ENCODE assay signal across 2 cellular contexts in the genomic region with DNA sequence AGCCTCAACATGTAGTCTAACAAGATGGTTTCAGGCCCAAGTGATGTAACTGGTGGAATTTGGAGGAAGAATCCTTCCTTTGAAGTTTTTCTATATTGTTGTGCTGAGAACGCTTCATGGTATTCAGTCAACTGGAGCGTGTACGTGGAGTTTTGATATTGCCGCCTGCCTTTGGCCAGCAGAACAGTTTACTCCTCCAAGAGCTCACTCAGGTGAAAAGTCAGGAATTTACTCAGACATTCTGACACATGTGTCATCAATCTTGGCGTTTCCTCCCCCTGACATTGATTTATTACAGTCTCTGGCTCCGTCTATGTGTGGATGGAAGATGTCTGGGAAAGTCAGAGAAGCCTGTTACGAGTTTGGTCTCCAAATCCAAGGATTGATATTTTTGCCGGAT.
TF ChIP-seq lines count a peak whose summit lies in the region.

No MANE protein-coding gene starts in this region.

TF ChIP-seq in SK-N-SH, 30 proteins besides CTCF, POLR2A, EP300 and RAD21:
- no peak for TF ChIP-seq RFX5 (IDR thresholded peaks at IDR 0.05; ENCODE audit: low read length)
- TF ChIP-seq, protein P1, sequence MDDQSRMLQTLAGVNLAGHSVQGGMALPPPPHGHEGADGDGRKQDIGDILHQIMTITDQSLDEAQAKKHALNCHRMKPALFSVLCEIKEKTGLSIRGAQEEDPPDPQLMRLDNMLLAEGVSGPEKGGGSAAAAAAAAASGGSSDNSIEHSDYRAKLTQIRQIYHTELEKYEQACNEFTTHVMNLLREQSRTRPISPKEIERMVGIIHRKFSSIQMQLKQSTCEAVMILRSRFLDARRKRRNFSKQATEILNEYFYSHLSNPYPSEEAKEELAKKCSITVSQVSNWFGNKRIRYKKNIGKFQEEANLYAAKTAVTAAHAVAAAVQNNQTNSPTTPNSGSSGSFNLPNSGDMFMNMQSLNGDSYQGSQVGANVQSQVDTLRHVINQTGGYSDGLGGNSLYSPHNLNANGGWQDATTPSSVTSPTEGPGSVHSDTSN (IDR thresholded peaks at IDR 0.05), result peak; percentile 61

TF ChIP-seq in SK-N-SH treated with all-trans-retinoic acid at 6 μM for 48 hours, 23 proteins besides CTCF, POLR2A, EP300 and RAD21:
- no peak for TF ChIP-seq BACH2 (CRISPR knock-in tag; IDR thresholded peaks at IDR 0.05; ENCODE audit: borderline replicate concordance)
- no peak for TF ChIP-seq ISL1 (CRISPR knock-in tag; IDR thresholded peaks at IDR 0.05)
- no peak for TF ChIP-seq ZNF8 (CRISPR knock-in tag; IDR thresholded peaks at IDR 0.05)
- TF ChIP-seq TCF4 (CRISPR knock-in tag; IDR thresholded peaks at IDR 0.05; ENCODE audit: borderline replicate concordance), result no peak
- no peak for TF ChIP-seq ZC3H10 (CRISPR knock-in tag; IDR thresholded peaks at IDR 0.05)
- TF ChIP-seq PPARA (CRISPR knock-in tag; IDR thresholded peaks at IDR 0.05; ENCODE audit: borderline replicate concordance), result no peak
- TF ChIP-seq GLIS3 (CRISPR knock-in tag; IDR thresholded peaks at IDR 0.05), result no peak
- TF ChIP-seq TOX (CRISPR knock-in tag; IDR thresholded peaks at IDR 0.05; ENCODE audit: borderline replicate concordance), result no peak
- no peak for TF ChIP-seq ZFP30 (CRISPR knock-in tag; IDR thresholded peaks at IDR 0.05)
- no peak for TF ChIP-seq CSDC2 (CRISPR knock-in tag; IDR thresholded peaks at IDR 0.05)
- TF ChIP-seq, protein P2, sequence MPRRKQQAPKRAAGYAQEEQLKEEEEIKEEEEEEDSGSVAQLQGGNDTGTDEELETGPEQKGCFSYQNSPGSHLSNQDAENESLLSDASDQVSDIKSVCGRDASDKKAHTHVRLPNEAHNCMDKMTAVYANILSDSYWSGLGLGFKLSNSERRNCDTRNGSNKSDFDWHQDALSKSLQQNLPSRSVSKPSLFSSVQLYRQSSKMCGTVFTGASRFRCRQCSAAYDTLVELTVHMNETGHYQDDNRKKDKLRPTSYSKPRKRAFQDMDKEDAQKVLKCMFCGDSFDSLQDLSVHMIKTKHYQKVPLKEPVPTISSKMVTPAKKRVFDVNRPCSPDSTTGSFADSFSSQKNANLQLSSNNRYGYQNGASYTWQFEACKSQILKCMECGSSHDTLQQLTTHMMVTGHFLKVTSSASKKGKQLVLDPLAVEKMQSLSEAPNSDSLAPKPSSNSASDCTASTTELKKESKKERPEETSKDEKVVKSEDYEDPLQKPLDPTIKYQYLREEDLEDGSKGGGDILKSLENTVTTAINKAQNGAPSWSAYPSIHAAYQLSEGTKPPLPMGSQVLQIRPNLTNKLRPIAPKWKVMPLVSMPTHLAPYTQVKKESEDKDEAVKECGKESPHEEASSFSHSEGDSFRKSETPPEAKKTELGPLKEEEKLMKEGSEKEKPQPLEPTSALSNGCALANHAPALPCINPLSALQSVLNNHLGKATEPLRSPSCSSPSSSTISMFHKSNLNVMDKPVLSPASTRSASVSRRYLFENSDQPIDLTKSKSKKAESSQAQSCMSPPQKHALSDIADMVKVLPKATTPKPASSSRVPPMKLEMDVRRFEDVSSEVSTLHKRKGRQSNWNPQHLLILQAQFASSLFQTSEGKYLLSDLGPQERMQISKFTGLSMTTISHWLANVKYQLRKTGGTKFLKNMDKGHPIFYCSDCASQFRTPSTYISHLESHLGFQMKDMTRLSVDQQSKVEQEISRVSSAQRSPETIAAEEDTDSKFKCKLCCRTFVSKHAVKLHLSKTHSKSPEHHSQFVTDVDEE (CRISPR knock-in tag; IDR thresholded peaks at IDR 0.05), result no peak
- TF ChIP-seq, protein P3, sequence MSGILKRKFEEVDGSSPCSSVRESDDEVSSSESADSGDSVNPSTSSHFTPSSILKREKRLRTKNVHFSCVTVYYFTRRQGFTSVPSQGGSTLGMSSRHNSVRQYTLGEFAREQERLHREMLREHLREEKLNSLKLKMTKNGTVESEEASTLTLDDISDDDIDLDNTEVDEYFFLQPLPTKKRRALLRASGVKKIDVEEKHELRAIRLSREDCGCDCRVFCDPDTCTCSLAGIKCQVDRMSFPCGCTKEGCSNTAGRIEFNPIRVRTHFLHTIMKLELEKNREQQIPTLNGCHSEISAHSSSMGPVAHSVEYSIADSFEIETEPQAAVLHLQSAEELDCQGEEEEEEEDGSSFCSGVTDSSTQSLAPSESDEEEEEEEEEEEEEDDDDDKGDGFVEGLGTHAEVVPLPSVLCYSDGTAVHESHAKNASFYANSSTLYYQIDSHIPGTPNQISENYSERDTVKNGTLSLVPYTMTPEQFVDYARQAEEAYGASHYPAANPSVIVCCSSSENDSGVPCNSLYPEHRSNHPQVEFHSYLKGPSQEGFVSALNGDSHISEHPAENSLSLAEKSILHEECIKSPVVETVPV (CRISPR knock-in tag; IDR thresholded peaks at IDR 0.05), result no peak
- TF ChIP-seq ESRRG (CRISPR knock-in tag; IDR thresholded peaks at IDR 0.05), result no peak
- TF ChIP-seq, protein P4, sequence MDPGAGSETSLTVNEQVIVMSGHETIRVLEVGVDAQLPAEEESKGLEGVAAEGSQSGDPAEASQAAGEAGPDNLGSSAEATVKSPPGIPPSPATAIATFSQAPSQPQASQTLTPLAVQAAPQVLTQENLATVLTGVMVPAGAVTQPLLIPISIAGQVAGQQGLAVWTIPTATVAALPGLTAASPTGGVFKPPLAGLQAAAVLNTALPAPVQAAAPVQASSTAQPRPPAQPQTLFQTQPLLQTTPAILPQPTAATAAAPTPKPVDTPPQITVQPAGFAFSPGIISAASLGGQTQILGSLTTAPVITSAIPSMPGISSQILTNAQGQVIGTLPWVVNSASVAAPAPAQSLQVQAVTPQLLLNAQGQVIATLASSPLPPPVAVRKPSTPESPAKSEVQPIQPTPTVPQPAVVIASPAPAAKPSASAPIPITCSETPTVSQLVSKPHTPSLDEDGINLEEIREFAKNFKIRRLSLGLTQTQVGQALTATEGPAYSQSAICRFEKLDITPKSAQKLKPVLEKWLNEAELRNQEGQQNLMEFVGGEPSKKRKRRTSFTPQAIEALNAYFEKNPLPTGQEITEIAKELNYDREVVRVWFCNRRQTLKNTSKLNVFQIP (CRISPR knock-in tag; IDR thresholded peaks at IDR 0.05; ENCODE audit: borderline replicate concordance, low read depth), result no peak
- TF ChIP-seq SNAI2 (CRISPR knock-in tag; IDR thresholded peaks at IDR 0.05), result no peak
- TF ChIP-seq RARB (CRISPR knock-in tag; IDR thresholded peaks at IDR 0.05), result no peak
- TF ChIP-seq ZFP3 (CRISPR knock-in tag; IDR thresholded peaks at IDR 0.05), result no peak
- TF ChIP-seq, protein P5, sequence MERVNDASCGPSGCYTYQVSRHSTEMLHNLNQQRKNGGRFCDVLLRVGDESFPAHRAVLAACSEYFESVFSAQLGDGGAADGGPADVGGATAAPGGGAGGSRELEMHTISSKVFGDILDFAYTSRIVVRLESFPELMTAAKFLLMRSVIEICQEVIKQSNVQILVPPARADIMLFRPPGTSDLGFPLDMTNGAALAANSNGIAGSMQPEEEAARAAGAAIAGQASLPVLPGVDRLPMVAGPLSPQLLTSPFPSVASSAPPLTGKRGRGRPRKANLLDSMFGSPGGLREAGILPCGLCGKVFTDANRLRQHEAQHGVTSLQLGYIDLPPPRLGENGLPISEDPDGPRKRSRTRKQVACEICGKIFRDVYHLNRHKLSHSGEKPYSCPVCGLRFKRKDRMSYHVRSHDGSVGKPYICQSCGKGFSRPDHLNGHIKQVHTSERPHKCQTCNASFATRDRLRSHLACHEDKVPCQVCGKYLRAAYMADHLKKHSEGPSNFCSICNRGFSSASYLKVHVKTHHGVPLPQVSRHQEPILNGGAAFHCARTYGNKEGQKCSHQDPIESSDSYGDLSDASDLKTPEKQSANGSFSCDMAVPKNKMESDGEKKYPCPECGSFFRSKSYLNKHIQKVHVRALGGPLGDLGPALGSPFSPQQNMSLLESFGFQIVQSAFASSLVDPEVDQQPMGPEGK (CRISPR knock-in tag; IDR thresholded peaks at IDR 0.05; ENCODE audit: borderline replicate concordance), result no peak
- no peak for TF ChIP-seq ARNTL (CRISPR knock-in tag; IDR thresholded peaks at IDR 0.05; ENCODE audit: borderline replicate concordance, low read depth)
